In genomic region chr15:37028609-37029287, GRCh38 we compare ENCODE assay signal across 21 cellular contexts.
DNase-seq lines count a peak whose midpoint lies in the region; ATAC-seq and TF ChIP-seq lines count a peak whose summit lies in the region.
"Had no signal": no experiment of that assay in that cellular context is flagged by ENCODE, and none has a peak within 500 bp of the region (broad histone marks: within the 10 kb centered on the region; RNA-seq: fewer than 3 reads in every experiment).

No MANE protein-coding gene starts in this region.

- peak; percentile 75 for ATAC-seq in SK-N-SH treated with all-trans-retinoic acid at 6 μM for 48 hours
- no peak for ATAC-seq in GM19035 (IDR thresholded peaks at IDR 0.05; ENCODE audit: unreplicated experiment)
- ATAC-seq in stimulated activated naive CD8-positive, alpha-beta T cell treated with anti-CD3 and anti-CD28 coated beads, Interleukin-15, amount 100 ng/mL, for 72 hours, result no peak
- ATAC-seq in HG03378 (IDR thresholded peaks at IDR 0.05; ENCODE audit: unreplicated experiment), result no peak
- ATAC-seq: left lung; Right ventricle myocardium inferior; stimulated activated memory B cell treated with anti-CD40 and anti-IgM and Interleukin-4, amounts not matched to agents 10 μg/mL and 1 μg/mL and 100 μg/mL, for 72 hours had no signal

- no peaks in the 10 kb centered on the region for H3K27me3 Mint-ChIP-seq in type B pancreatic cell
- peaks cover 20% of the 10 kb centered on the region for H3K27me3 Mint-ChIP-seq in stimulated activated naive CD8-positive, alpha-beta T cell treated with anti-CD3 and anti-CD28 coated beads, Interleukin-15, amount 100 ng/mL, for 72 hours
- H3K27me3 Mint-ChIP-seq: activated naive CD4-positive, alpha-beta T cell treated with anti-CD3 and anti-CD28 coated beads, Interleukin-2, amount 10 ng/mL, durations not matched to agents 7 days and 5 days; stimulated activated memory B cell treated with anti-CD40 and anti-IgM and Interleukin-4, amounts not matched to agents 10 μg/mL and 1 μg/mL and 100 μg/mL, for 72 hours had no signal

- peaks cover 46% of the 10 kb centered on the region for H3K4me1 Mint-ChIP-seq in type B pancreatic cell (ENCODE audit: unreplicated experiment)
- H3K4me1 Mint-ChIP-seq in stimulated activated naive CD8-positive, alpha-beta T cell treated with anti-CD3 and anti-CD28 coated beads, Interleukin-15, amount 100 ng/mL, for 72 hours, result no peaks in the 10 kb centered on the region
- H3K4me1 Mint-ChIP-seq: activated naive CD4-positive, alpha-beta T cell treated with anti-CD3 and anti-CD28 coated beads, Interleukin-2, amount 10 ng/mL, durations not matched to agents 7 days and 5 days; CD4-positive, CD25-positive, alpha-beta regulatory T cell; stimulated activated memory B cell treated with anti-CD40 and anti-IgM and Interleukin-4, amounts not matched to agents 10 μg/mL and 1 μg/mL and 100 μg/mL, for 72 hours had no signal

- no peak overlapping the region for H3K4me3 Mint-ChIP-seq in type B pancreatic cell
- H3K4me3 Mint-ChIP-seq in stimulated activated naive CD8-positive, alpha-beta T cell treated with anti-CD3 and anti-CD28 coated beads, Interleukin-15, amount 100 ng/mL, for 72 hours, result no peak overlapping the region
- H3K4me3 Mint-ChIP-seq: activated naive CD4-positive, alpha-beta T cell treated with anti-CD3 and anti-CD28 coated beads, Interleukin-2, amount 10 ng/mL, durations not matched to agents 7 days and 5 days; CD4-positive, CD25-positive, alpha-beta regulatory T cell; stimulated activated memory B cell treated with anti-CD40 and anti-IgM and Interleukin-4, amounts not matched to agents 10 μg/mL and 1 μg/mL and 100 μg/mL, for 72 hours; T-helper 2 cell treated with Interferon-gamma antibody and Interleukin-4, amounts not matched to agents 5 μg/mL and 100 μg/mL, for 36 hours had no signal

- peak; percentile 32 for DNase-seq in NCI-H82 (lab: John Stamatoyannopoulos, UW)
- DNase-seq in NCI-H82 treated with DMSO at 0.1 percent for 48 hours (lab: John Stamatoyannopoulos, UW; ENCODE audit: unreplicated experiment), result no peak
- peak; percentile 71 for DNase-seq in fibroblast of peridontal ligament (ENCODE audit: extremely low read depth)
- no peak for DNase-seq in type B pancreatic cell (ENCODE audit: extremely low spot score, unreplicated experiment)
- no peak for DNase-seq in stimulated activated naive CD8-positive, alpha-beta T cell treated with anti-CD3 and anti-CD28 coated beads, Interleukin-15, amount 100 ng/mL, for 72 hours
- DNase-seq: 8988T; activated CD4-positive, CD25-positive, alpha-beta regulatory T cell treated with anti-CD3 and anti-CD28 coated beads, Interleukin-2, amount 50 U/mL, for 72 hours; activated naive CD4-positive, alpha-beta T cell treated with anti-CD3 and anti-CD28 coated beads, Interleukin-2, amount 10 ng/mL, durations not matched to agents 7 days and 5 days; CD4-positive, CD25-positive, alpha-beta regulatory T cell; DMS79 treated with DMSO at 0.1 percent for 48 hours; effector CD4-positive, alpha-beta T cell; left lung; NCI-H1092; NCI-H2171; stimulated activated CD4-positive, alpha-beta T cell treated with anti-CD3 and anti-CD28 coated beads, Interleukin-12 subunit alpha, Interleukin-12 subunit beta, amount 100 ng/mL, for 4 hours had no signal

- TF ChIP-seq CTCF in type B pancreatic cell (conservative IDR thresholded peaks at IDR 0.05), result no peak

- peaks cover 56% of the 10 kb centered on the region for H3K36me3 Mint-ChIP-seq in type B pancreatic cell
- H3K36me3 Mint-ChIP-seq: activated naive CD4-positive, alpha-beta T cell treated with anti-CD3 and anti-CD28 coated beads, Interleukin-2, amount 10 ng/mL, durations not matched to agents 7 days and 5 days; CD4-positive, CD25-positive, alpha-beta regulatory T cell; stimulated activated memory B cell treated with anti-CD40 and anti-IgM and Interleukin-4, amounts not matched to agents 10 μg/mL and 1 μg/mL and 100 μg/mL, for 72 hours had no signal

- no peaks in the 10 kb centered on the region for H3K9me3 Mint-ChIP-seq in type B pancreatic cell
- H3K9me3 Mint-ChIP-seq in stimulated activated naive CD8-positive, alpha-beta T cell treated with anti-CD3 and anti-CD28 coated beads, Interleukin-15, amount 100 ng/mL, for 72 hours, result no peaks in the 10 kb centered on the region
- H3K9me3 Mint-ChIP-seq: activated naive CD4-positive, alpha-beta T cell treated with anti-CD3 and anti-CD28 coated beads, Interleukin-2, amount 10 ng/mL, durations not matched to agents 7 days and 5 days; stimulated activated memory B cell treated with anti-CD40 and anti-IgM and Interleukin-4, amounts not matched to agents 10 μg/mL and 1 μg/mL and 100 μg/mL, for 72 hours; T-helper 2 cell treated with Interferon-gamma antibody and Interleukin-4, amounts not matched to agents 5 μg/mL and 100 μg/mL, for 36 hours had no signal

- peak overlapping the region; percentile 35 for H3K27ac Mint-ChIP-seq in type B pancreatic cell
- no peak overlapping the region for H3K27ac Mint-ChIP-seq in stimulated activated naive CD8-positive, alpha-beta T cell treated with anti-CD3 and anti-CD28 coated beads, Interleukin-15, amount 100 ng/mL, for 72 hours
- H3K27ac Mint-ChIP-seq: activated naive CD4-positive, alpha-beta T cell treated with anti-CD3 and anti-CD28 coated beads, Interleukin-2, amount 10 ng/mL, durations not matched to agents 7 days and 5 days; stimulated activated memory B cell treated with anti-CD40 and anti-IgM and Interleukin-4, amounts not matched to agents 10 μg/mL and 1 μg/mL and 100 μg/mL, for 72 hours; T-helper 2 cell treated with Interferon-gamma antibody and Interleukin-4, amounts not matched to agents 5 μg/mL and 100 μg/mL, for 36 hours had no signal

TF ChIP-seq in SK-N-SH treated with all-trans-retinoic acid at 6 μM for 48 hours, 23 proteins besides CTCF, POLR2A, EP300 and RAD21:
- TF ChIP-seq ZC3H10 (CRISPR knock-in tag; IDR thresholded peaks at IDR 0.05) (no peak), CSDC2 (CRISPR knock-in tag; IDR thresholded peaks at IDR 0.05) (no peak), RARB (CRISPR knock-in tag; IDR thresholded peaks at IDR 0.05) (no peak), GLIS3 (CRISPR knock-in tag; IDR thresholded peaks at IDR 0.05) (no peak), POU6F1 (CRISPR knock-in tag; IDR thresholded peaks at IDR 0.05; ENCODE audit: borderline replicate concordance, low read depth) (no peak), BACH2 (CRISPR knock-in tag; IDR thresholded peaks at IDR 0.05; ENCODE audit: borderline replicate concordance) (no peak), TCF4 (CRISPR knock-in tag; IDR thresholded peaks at IDR 0.05; ENCODE audit: borderline replicate concordance) (no peak), ISL1 (CRISPR knock-in tag; IDR thresholded peaks at IDR 0.05) (no peak), SNAI2 (CRISPR knock-in tag; IDR thresholded peaks at IDR 0.05) (no peak), ZFP3 (CRISPR knock-in tag; IDR thresholded peaks at IDR 0.05) (no peak), OSR1 (CRISPR knock-in tag; IDR thresholded peaks at IDR 0.05) (no peak), ARNTL (CRISPR knock-in tag; IDR thresholded peaks at IDR 0.05; ENCODE audit: borderline replicate concordance, low read depth) (no peak)

Comparison
In these comparisons a context has a peak if more than half of its experiments do, and no peak if none do; other contexts are left out.
1. DNase-seq: peak in NCI-H82 (single experiment) and fibroblast of peridontal ligament (single experiment); none in NCI-H82 treated with DMSO at 0.1 percent for 48 hours (single experiment), type B pancreatic cell (single experiment) and stimulated activated naive CD8-positive, alpha-beta T cell treated with anti-CD3 and anti-CD28 coated beads, Interleukin-15, amount 100 ng/mL, for 72 hours (0 of 2).